18 cellular contexts compared by ENCODE assay signal in genomic region chr18:49226935-49227334, GRCh38.
DNase-seq lines count a peak whose midpoint lies in the region; ATAC-seq, FAIRE-seq and TF ChIP-seq lines count a peak whose summit lies in the region.
"Had no signal": no experiment of that assay in that cellular context is flagged by ENCODE, and none has a peak within 500 bp of the region (broad histone marks: within the 10 kb centered on the region; RNA-seq: fewer than 3 reads in every experiment).

No MANE protein-coding gene starts in this region.

- H3K79me2 ChIP-seq in HepG2 (ENCODE audit: insufficient read depth, low read length) = no peaks in the 10 kb centered on the region
- H3K79me2 ChIP-seq in PC-3 (ENCODE audit: low read length) = no peaks in the 10 kb centered on the region

- BruUV-seq in HepG2 (replicated peaks; lab: Mats Ljungman, UMichigan) = no TSS peak
- BruUV-seq in PC-3 (replicated peaks; lab: Mats Ljungman, UMichigan) = no TSS peak

- intact Hi-C loops in HepG2 (cut with micrococcal nuclease; ENCODE audit: unreplicated experiment) (no loop called here), right lobe of liver (cut with DNase I) (no loop called here), PC-3 (cut with micrococcal nuclease) (no loop called here)

- H3F3A ChIP-seq in PC-3 (ENCODE audit: low read length, unreplicated experiment) = no peaks in the 10 kb centered on the region

- ATAC-seq in HepG2 (no peak), right lobe of liver (no peak), PC-3 (no peak), HG03432 (IDR thresholded peaks at IDR 0.05; ENCODE audit: unreplicated experiment) (no peak), HG03342 (IDR thresholded peaks at IDR 0.05; ENCODE audit: unreplicated experiment) (no peak)
- ATAC-seq: GM12878, SK-N-SH treated with all-trans-retinoic acid at 6 μM for 48 hours had no signal

- H3K4me2 ChIP-seq in HepG2 (ENCODE audit: low read depth, low read length) (no peak overlapping the region), PC-3 (ENCODE audit: low read length) (no peak overlapping the region)

- CTCF ChIA-PET in HepG2 (lab: Yijun Ruan, JAX; ENCODE audit: low intra/inter-chr PET ratio, low total read pairs) = no interaction called here
- CTCF ChIA-PET in PC-3 (lab: Charles Lee) = no interaction called here

- no peak for TF ChIP-seq RAD21 in HepG2 (CRISPR knock-in tag; IDR thresholded peaks at IDR 0.05)

- H3K36me3 ChIP-seq in HepG2 (replicated peaks in 1 of 2; ENCODE audit: control insufficient read depth in 1 of 2, insufficient read depth in 2 of 2, low read length in 2 of 2) = no peaks in the 10 kb centered on the region
- H3K36me3 ChIP-seq in right lobe of liver = no peaks in the 10 kb centered on the region
- no peaks in the 10 kb centered on the region for H3K36me3 ChIP-seq in PC-3 (ENCODE audit: low read depth, low read length)
- H3K36me3 ChIP-seq: Peyer's patch had no signal

- H3K9me2 ChIP-seq in PC-3 (replicated peaks; ENCODE audit: low read length) = no peaks in the 10 kb centered on the region

- WGBS in HepG2 (ENCODE audit: low lambda C conversion rate) = 79% methylated on average over 1 of the region's 1 CpG
- WGBS in right lobe of liver (ENCODE audit: insufficient coverage, low coverage, low lambda C conversion rate, missing lambda C conversion rate) = 67% methylated on average over 1 of the region's 1 CpG

- H3K9ac ChIP-seq in HepG2 (ENCODE audit: insufficient read depth, low read depth, low read length) = no peak overlapping the region
- H3K9ac ChIP-seq in PC-3 (ENCODE audit: low read length) = no peak overlapping the region

- TF ChIP-seq POLR2A in HepG2 (IDR thresholded peaks at IDR 0.05; ENCODE audit: insufficient read depth in 1 of 2, low read depth in 2 of 2, low read length in 2 of 2) (no peak), right lobe of liver (IDR thresholded peaks at IDR 0.05) (no peak)

- no peak for DNase-seq in HepG2 (ENCODE audit: low spot score)
- DNase-seq in right lobe of liver = no peak
- no peak for DNase-seq in PC-3
- no peak for DNase-seq in medulla oblongata (ENCODE audit: extremely low spot score)
- DNase-seq: DMS 273 treated with DMSO at 0.1 percent for 48 hours, GDM1, Kasumi-1, NCI-H1105, NCI-H1694, NCI-H2227 treated with DMSO at 0.1 percent for 48 hours, NCI-H524 treated with DMSO at 0.1 percent for 48 hours, Right ventricle myocardium superior had no signal

- TF ChIP-seq EP300 in HepG2 (IDR thresholded peaks at IDR 0.05; ENCODE audit: low read depth in 2 of 2, low read length in 2 of 2) (no peak), HepG2 (CRISPR knock-in tag; IDR thresholded peaks at IDR 0.05; ENCODE audit: borderline replicate concordance) (no peak)

- H3K4me1 ChIP-seq in HepG2 (ENCODE audit: insufficient read depth, low read length) = no peaks in the 10 kb centered on the region
- no peaks in the 10 kb centered on the region for H3K4me1 ChIP-seq in right lobe of liver
- H3K4me1 ChIP-seq in PC-3 (ENCODE audit: insufficient read depth, low read length) = peaks cover 14% of the 10 kb centered on the region

- in situ Hi-C loops in HepG2 (cut with HindIII; ENCODE audit: extremely low pct_ligation_motif_present, low pct_unique_long_range_greater_than_20kb) = no loop called here

- H3K4me3 ChIP-seq in HepG2 (replicated peaks in 1 of 3; ENCODE audit: insufficient read depth in 1 of 3, low read depth in 2 of 3, low read length in 3 of 3) = no peak overlapping the region
- H3K4me3 ChIP-seq in right lobe of liver = no peak overlapping the region
- no peak overlapping the region for H3K4me3 ChIP-seq in PC-3 (ENCODE audit: low read length)
- H3K4me3 ChIP-seq: GM12878, Peyer's patch had no signal

- H4K20me1 ChIP-seq in HepG2 (ENCODE audit: insufficient read depth, low read length) = no peaks in the 10 kb centered on the region
- H4K20me1 ChIP-seq in PC-3 (ENCODE audit: low read length) = no peaks in the 10 kb centered on the region

- FAIRE-seq in HepG2 (lab: Jason Lieb, UNC) = no peak
- peak; percentile 86 for FAIRE-seq in endometrium (lab: Jason Lieb, UNC)
- FAIRE-seq: GM12878 had no signal

- POLR2A ChIA-PET in HepG2 (lab: Yijun Ruan, JAX) = no interaction called here
- POLR2A ChIA-PET in PC-3 (lab: Charles Lee; ENCODE audit: unreplicated experiment) = no interaction called here

- TF ChIP-seq CTCF in HepG2 (CRISPR knock-in tag; IDR thresholded peaks at IDR 0.05) = no peak
- no peak for TF ChIP-seq CTCF in right lobe of liver (IDR thresholded peaks at IDR 0.05)
- no peak for TF ChIP-seq CTCF in PC-3 (conservative IDR thresholded peaks at IDR 0.05; ENCODE audit: low read depth, low read length)

- H3K27ac ChIP-seq in HepG2 (ENCODE audit: extremely low read length, insufficient read depth, low read length) = no peak overlapping the region
- H3K27ac ChIP-seq in right lobe of liver = no peak overlapping the region
- H3K27ac ChIP-seq in PC-3 (ENCODE audit: low read length) = peak overlapping the region; percentile 32; the same call in 1 of the 2 replicates

- H3K27me3 ChIP-seq in HepG2 (ENCODE audit: control insufficient read depth in 1 of 2, insufficient read depth in 2 of 2, low read length in 2 of 2) = no peaks in the 10 kb centered on the region
- H3K27me3 ChIP-seq in right lobe of liver = no peaks in the 10 kb centered on the region
- no peaks in the 10 kb centered on the region for H3K27me3 ChIP-seq in PC-3 (ENCODE audit: low read length)
- H3K27me3 ChIP-seq: Peyer's patch had no signal

- no peak overlapping the region for H2AFZ ChIP-seq in HepG2 (ENCODE audit: low read length)
- no peak overlapping the region for H2AFZ ChIP-seq in PC-3 (ENCODE audit: low read length)

- H3K9me3 ChIP-seq in HepG2 (ENCODE audit: low read length) (no peaks in the 10 kb centered on the region), right lobe of liver (no peaks in the 10 kb centered on the region), PC-3 (ENCODE audit: low read length) (no peaks in the 10 kb centered on the region)
- H3K9me3 ChIP-seq: Peyer's patch had no signal

TF ChIP-seq in HepG2, 621 proteins besides CTCF, POLR2A, EP300 and RAD21:
- TF ChIP-seq, protein P1, sequence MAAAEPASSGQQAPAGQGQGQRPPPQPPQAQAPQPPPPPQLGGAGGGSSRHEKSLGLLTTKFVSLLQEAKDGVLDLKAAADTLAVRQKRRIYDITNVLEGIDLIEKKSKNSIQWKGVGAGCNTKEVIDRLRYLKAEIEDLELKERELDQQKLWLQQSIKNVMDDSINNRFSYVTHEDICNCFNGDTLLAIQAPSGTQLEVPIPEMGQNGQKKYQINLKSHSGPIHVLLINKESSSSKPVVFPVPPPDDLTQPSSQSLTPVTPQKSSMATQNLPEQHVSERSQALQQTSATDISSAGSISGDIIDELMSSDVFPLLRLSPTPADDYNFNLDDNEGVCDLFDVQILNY (CRISPR knock-in tag; conservative IDR thresholded peaks at IDR 0.05) = no peak
- TF ChIP-seq MAFK (conservative IDR thresholded peaks at IDR 0.05 in 1 of 2, IDR thresholded peaks at IDR 0.05 in 1 of 2; ENCODE audit: low read length in 2 of 2) = peak; percentile 78 to 94; a peak in 3 of 4 replicates
- peak; percentile 91 for TF ChIP-seq MAFF (IDR thresholded peaks at IDR 0.05; ENCODE audit: low read depth, low read length)
